ENCODE assay signal across 8 cellular contexts in genomic region chr2:10447300-10448207, GRCh38. TPM values are rescaled to one million over a fixed set of nuclear protein-coding genes. Genes with fewer than 3 reads are reported as not detected.
DNase-seq lines count a peak whose midpoint lies in the region; ATAC-seq, FAIRE-seq and TF ChIP-seq lines count a peak whose summit lies in the region.

No MANE protein-coding gene starts in this region.

- no peak for TF ChIP-seq POLR2A in spleen (IDR thresholded peaks at IDR 0.05)

- H3F3A ChIP-seq in PC-3 (ENCODE audit: low read length, unreplicated experiment), result peaks cover 16% of the 10 kb centered on the region

- 2 to 5% (median 3%) methylated on average over 25 to 75 of the region's 75 CpGs for WGBS in spleen, 5 donors

- peak overlapping the region; percentile 94 for H3K4me3 ChIP-seq in PC-3 (ENCODE audit: low read length)
- H3K4me3 ChIP-seq in kidney (ENCODE audit: low read length in 2 of 2), result peak overlapping the region; percentile 61 to 81
- H3K4me3 ChIP-seq in spleen, result peak overlapping the region; percentile 44 to 74 (median 64)

- CTCF ChIA-PET in PC-3 (lab: Charles Lee), result interaction anchor here (0.6 kb wide), 2 partner anchors 159 to 227 kb away, joined by 3 read pairs; no protein-coding TSS in a partner anchor
- CTCF ChIA-PET in MCF 10A (lab: Yijun Ruan, JAX), result interaction anchor here (0.6 to 8.9 kb wide), 12 partner anchors 10 to 675 kb away, joined by 3 to 53 read pairs (median 4); no protein-coding TSS in a partner anchor

- POLR2A ChIA-PET in PC-3 (lab: Charles Lee; ENCODE audit: unreplicated experiment) (interaction anchor here (0.7 to 1.3 kb wide), 3 partner anchors 46 to 145 kb away, joined by 4 to 21 read pairs (median 10); no protein-coding TSS in a partner anchor), MCF 10A (lab: Yijun Ruan, JAX) (interaction anchor here (0.5 to 3.0 kb wide), 18 partner anchors 8 to 1045 kb away, joined by 3 to 19 read pairs (median 3); partner anchors contain the start of gene NOL10)

- DNase-seq in COR-L47 (lab: John Stamatoyannopoulos, UW), result peak; percentile 63
- DNase-seq in PC-3, result peak; percentile 33
- peak; percentile 49 for DNase-seq in MCF 10A (ENCODE audit: unreplicated experiment)
- no peak for DNase-seq in kidney
- DNase-seq in spleen, result peak; percentile 96
- DNase-seq in D721Med (ENCODE audit: insufficient read length, low spot score), result no peak

- H3K27ac Mint-ChIP-seq in MCF 10A (ENCODE audit: low read depth, unreplicated experiment), result peak overlapping the region; percentile 91

- peak overlapping the region; percentile 93 for H3K4me3 Mint-ChIP-seq in MCF 10A (ENCODE audit: unreplicated experiment)

- no peak overlapping the region for H2AFZ ChIP-seq in PC-3 (ENCODE audit: low read length)

- intact Hi-C loops in PC-3 (cut with micrococcal nuclease), result loop anchor here (5.0 kb wide), 1 partner anchor 150 kb away; no protein-coding TSS in a partner anchor
- intact Hi-C loops in MCF 10A (cut with micrococcal nuclease), result loop anchor here (2.0 kb wide), 1 partner anchor 211 kb away; no protein-coding TSS in a partner anchor
- intact Hi-C loops in kidney (cut with DNase I), result no loop called here
- intact Hi-C loops in spleen (cut with DNase I; ENCODE audit: low total_unique reads), result no loop called here

- peaks cover 9% of the 10 kb centered on the region for H3K4me1 Mint-ChIP-seq in MCF 10A (ENCODE audit: insufficient read depth, unreplicated experiment)

- no peaks in the 10 kb centered on the region for H3K9me3 Mint-ChIP-seq in MCF 10A (ENCODE audit: unreplicated experiment)

- peaks cover 66% of the 10 kb centered on the region for H3K79me2 ChIP-seq in PC-3 (ENCODE audit: low read length)

- peak overlapping the region; percentile 91 for H3K4me2 ChIP-seq in PC-3 (ENCODE audit: low read length)

- H3K27ac ChIP-seq in PC-3 (ENCODE audit: low read length), result peak overlapping the region; percentile 62
- H3K27ac ChIP-seq in kidney (ENCODE audit: low read depth in 2 of 2, low read length in 2 of 2), result peak overlapping the region; percentile 83 to 85
- H3K27ac ChIP-seq in spleen, result peak overlapping the region; percentile 87 to 96 (median 93)

- H3K27me3 ChIP-seq in PC-3 (ENCODE audit: low read length) (no peaks in the 10 kb centered on the region), spleen (replicated peaks in 1 of 7) (no peaks in the 10 kb centered on the region)

- peak; percentile 37 for ATAC-seq in GM19328 (IDR thresholded peaks at IDR 0.05; ENCODE audit: unreplicated experiment)
- peak; percentile 20 for ATAC-seq in HG03378 (IDR thresholded peaks at IDR 0.05; ENCODE audit: unreplicated experiment)
- peak; percentile 3 for ATAC-seq in PC-3

- TF ChIP-seq CTCF in PC-3 (conservative IDR thresholded peaks at IDR 0.05; ENCODE audit: low read depth, low read length) (no peak), MCF 10A (IDR thresholded peaks at IDR 0.05; ENCODE audit: unreplicated experiment) (no peak), kidney (IDR thresholded peaks at IDR 0.05; ENCODE audit: borderline replicate concordance, extremely low read depth, insufficient read depth) (no peak), spleen (IDR thresholded peaks at IDR 0.05 in 8 of 11, conservative IDR thresholded peaks at IDR 0.05 in 3 of 11) (peak in 4 of 11 experiments; percentile 5 to 34 (median 22)), D721Med (IDR thresholded peaks at IDR 0.05; ENCODE audit: insufficient read depth, missing control alignments) (no peak)

- FAIRE-seq in kidney (lab: Jason Lieb, UNC) (no peak), D721Med (lab: Jason Lieb, UNC) (no peak)

- H3K36me3 ChIP-seq in PC-3 (ENCODE audit: low read depth, low read length) (peaks cover 49% of the 10 kb centered on the region), kidney (ENCODE audit: control insufficient read depth in 1 of 2, insufficient read depth in 2 of 2, low read length in 2 of 2) (peaks cover 15 to 23% of the 10 kb centered on the region in 2 donors), spleen (peaks cover 0 to 25% (median 23%) of the 10 kb centered on the region in 6 donors)

- H3K9me3 ChIP-seq in PC-3 (ENCODE audit: low read length) (no peaks in the 10 kb centered on the region), kidney (ENCODE audit: control insufficient read depth in 1 of 2, low read length in 2 of 2) (no peaks in the 10 kb centered on the region), spleen (no peaks in the 10 kb centered on the region)

- H3K4me1 ChIP-seq in PC-3 (ENCODE audit: insufficient read depth, low read length) (peaks cover 44% of the 10 kb centered on the region), kidney (ENCODE audit: control insufficient read depth in 1 of 2, insufficient read depth in 1 of 2, low read depth in 1 of 2, low read length in 2 of 2) (peaks cover 10 to 11% of the 10 kb centered on the region in 2 donors), spleen (peaks cover 21 to 65% (median 52%) of the 10 kb centered on the region in 6 donors)

- BruUV-seq in PC-3 (replicated peaks; lab: Mats Ljungman, UMichigan), result TSS peak; percentile 64
- BruUV-seq in MCF 10A (replicated peaks; lab: Mats Ljungman, UMichigan), result TSS peak; percentile 69

- peaks cover 28% of the 10 kb centered on the region for H3K36me3 Mint-ChIP-seq in MCF 10A (ENCODE audit: insufficient read depth, unreplicated experiment)

- H3K9me2 ChIP-seq in PC-3 (replicated peaks; ENCODE audit: low read length), result no peaks in the 10 kb centered on the region

- H3K27me3 Mint-ChIP-seq in MCF 10A (ENCODE audit: insufficient read depth, unreplicated experiment), result no peaks in the 10 kb centered on the region

- peaks cover 51% of the 10 kb centered on the region for H4K20me1 ChIP-seq in PC-3 (ENCODE audit: low read length)

- peak overlapping the region; percentile 97 for H3K9ac ChIP-seq in PC-3 (ENCODE audit: low read length)
- H3K9ac ChIP-seq in kidney (ENCODE audit: low read length in 2 of 2), result peak overlapping the region; percentile 14 to 51

RNA-seq across cellular contexts. Expression of gene ODC1, which starts 0.6 kb away (rescaled TPM):
- total RNA-seq in PC-3 (2014; rRNA removed) (712 and 714 TPM in 2 replicates), MCF 10A (2022) (321 and 341 TPM in 2 replicates), kidney (97.5 TPM), spleen (10 to 100 TPM; 28.9 to 84.3 (median 62.8) TPM)
- polyA plus RNA-seq in kidney (ENCODE audit: insufficient read depth, low read depth, low replicate concordance) (94.4 TPM), spleen (10 to 100 TPM; 38.0 to 78.1 (median 65.3) TPM)

Comparison
In these comparisons a context has a peak if more than half of its experiments do, and no peak if none do; other contexts are left out.
1. DNase-seq: peak in COR-L47 (single experiment), PC-3 (single experiment), MCF 10A (single experiment) and spleen (single experiment); none in kidney (single experiment) and D721Med (single experiment).
2. intact Hi-C loops: an anchor here in PC-3 (5.0 kb wide) and MCF 10A (2.0 kb wide); none called in kidney and spleen.
3. Peak in every context shown above with its lines, with median percentiles within 50 percentile points of each other: ATAC-seq, H3K27ac ChIP-seq and H3K4me3 ChIP-seq.